ENCODE assay signal across 18 cellular contexts in the genomic region with DNA sequence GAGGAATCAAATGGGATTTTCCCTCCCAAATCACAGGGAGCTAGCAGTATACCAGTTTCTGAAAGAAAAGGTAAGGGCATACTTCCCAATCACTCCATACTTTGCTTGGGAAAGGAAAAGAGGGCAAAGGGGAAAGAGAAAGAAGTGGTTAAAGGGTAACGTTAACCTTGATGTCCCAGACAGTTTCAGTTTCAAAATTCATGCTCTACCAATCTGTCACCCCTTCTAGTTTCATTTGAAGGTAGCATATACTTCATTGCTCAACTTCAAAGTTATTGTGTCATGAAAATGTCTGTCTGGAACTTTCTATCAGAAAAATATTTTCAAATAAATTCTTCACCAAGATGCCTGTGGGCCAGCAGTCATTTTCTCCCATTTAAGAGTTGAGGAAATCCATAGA. TPM values are rescaled to one million over a fixed set of nuclear protein-coding genes. Genes with fewer than 3 reads are reported as not detected.
DNase-seq lines count a peak whose midpoint lies in the region; ATAC-seq, FAIRE-seq and TF ChIP-seq lines count a peak whose summit lies in the region.
"Had no signal": no experiment of that assay in that cellular context is flagged by ENCODE, and none has a peak within 500 bp of the region (broad histone marks: within the 10 kb centered on the region; RNA-seq: fewer than 3 reads in every experiment).

No MANE protein-coding gene starts in this region.

- no peak overlapping the region for H3K27ac ChIP-seq in right lobe of liver
- H3K27ac ChIP-seq: gastrocnemius medialis, left ventricle myocardium inferior had no signal

- no peak overlapping the region for H3K4me3 ChIP-seq in right lobe of liver
- H3K4me3 ChIP-seq: gastrocnemius medialis, left ventricle myocardium inferior had no signal

- TF ChIP-seq POLR2A in right lobe of liver (IDR thresholded peaks at IDR 0.05) (no peak), GM12892 (IDR thresholded peaks at IDR 0.05; ENCODE audit: low read depth, low read length) (no peak)

- WGBS in right lobe of liver (ENCODE audit: insufficient coverage, low coverage, low lambda C conversion rate, missing lambda C conversion rate) = 6% methylated on average over 1 of the region's 1 CpG

- H3K9me3 ChIP-seq in right lobe of liver = no peaks in the 10 kb centered on the region
- H3K9me3 ChIP-seq: gastrocnemius medialis, left ventricle myocardium inferior had no signal

- H3K27me3 ChIP-seq in right lobe of liver = no peaks in the 10 kb centered on the region
- H3K27me3 ChIP-seq: gastrocnemius medialis had no signal

- no peaks in the 10 kb centered on the region for H3K36me3 ChIP-seq in right lobe of liver
- H3K36me3 ChIP-seq: gastrocnemius medialis, left ventricle myocardium inferior had no signal

- ATAC-seq in GM19467 (IDR thresholded peaks at IDR 0.05; ENCODE audit: unreplicated experiment) (peak; percentile 76), HG03342 (IDR thresholded peaks at IDR 0.05; ENCODE audit: unreplicated experiment) (peak; percentile 86), right lobe of liver (peak; percentile 29 to 80 (median 44))
- ATAC-seq: activated CD8-positive, alpha-beta T cell treated with anti-CD3 and anti-CD28 coated beads for 36 hours; gastrocnemius medialis had no signal

- TF ChIP-seq CTCF in right lobe of liver (IDR thresholded peaks at IDR 0.05) = no peak

- intact Hi-C loops in right lobe of liver (cut with DNase I) = no loop called here

- FAIRE-seq in GM18507 (lab: Jason Lieb, UNC) = peak; percentile 79
- no peak for FAIRE-seq in GM12892 (lab: Jason Lieb, UNC)
- FAIRE-seq: bronchial epithelial cell had no signal

- no peaks in the 10 kb centered on the region for H3K4me1 ChIP-seq in right lobe of liver
- H3K4me1 ChIP-seq: gastrocnemius medialis, left ventricle myocardium inferior had no signal

- DNase-seq in GM18507 (ENCODE audit: extremely low spot score, insufficient read length, low read depth) (no peak), right lobe of liver (no peak), activated gamma-delta T cell (lab: John Stamatoyannopoulos, UW) (no peak), NOMO-1 treated with DMSO at 0.1 percent for 48 hours (lab: John Stamatoyannopoulos, UW; ENCODE audit: unreplicated experiment) (no peak), GM12892 (ENCODE audit: insufficient read length) (no peak), NCI-H2227 treated with DMSO at 0.1 percent for 48 hours (lab: John Stamatoyannopoulos, UW) (no peak)
- DNase-seq: activated CD8-positive, alpha-beta T cell treated with anti-CD3 and anti-CD28 coated beads for 36 hours; activated T-cell treated with anti-CD3 and anti-CD28 coated beads, Interleukin-2, amount 50 U/mL, for 48 hours; EL; gastrocnemius medialis; KG1; left ventricle myocardium inferior; stimulated activated CD4-positive, alpha-beta T cell treated with anti-CD3 and anti-CD28 coated beads, Interleukin-4, amount 100 ng/mL, for 1 hour had no signal

RNA-seq across cellular contexts. Expression of a gene that starts 16.0 kb away (rescaled TPM):
- total RNA-seq in right lobe of liver = not detected
- polyA plus RNA-seq in GM12892 (2012; ENCODE audit: missing spikeins) = not detected
- total RNA-seq: activated CD8-positive, alpha-beta T cell treated with anti-CD3 and anti-CD28 coated beads for 36 hours; bronchial epithelial cell; osteoblast; temporal lobe had no signal

RNA-seq across cellular contexts. Expression of a gene that starts 35.8 kb away (rescaled TPM):
- total RNA-seq in right lobe of liver = 10 to 100 TPM; 35.6 to 50.2 (median 41.0) TPM
- 0.28 TPM for polyA plus RNA-seq in GM12892 (2012; ENCODE audit: missing spikeins)

RNA-seq across cellular contexts. Expression of a gene that starts 43.2 kb away (rescaled TPM):
- 10 to 100 TPM in 1 of 6 experiments, 1 to 10 TPM in 5; 3.1 to 13.7 (median 3.7) TPM for total RNA-seq in right lobe of liver
- polyA plus RNA-seq in GM12892 (2012; ENCODE audit: missing spikeins) = not detected
- total RNA-seq: activated CD8-positive, alpha-beta T cell treated with anti-CD3 and anti-CD28 coated beads for 36 hours had no signal
